In genomic region chrX:119981286-119982070, GRCh38 we compare ENCODE assay signal across 9 cellular contexts. TPM values are rescaled to one million over a fixed set of nuclear protein-coding genes. Genes with fewer than 3 reads are reported as not detected.
DNase-seq lines count a peak whose midpoint lies in the region; ATAC-seq and TF ChIP-seq lines count a peak whose summit lies in the region.
"Had no signal": no experiment of that assay in that cellular context is flagged by ENCODE, and none has a peak within 500 bp of the region (broad histone marks: within the 10 kb centered on the region; RNA-seq: fewer than 3 reads in every experiment).

No MANE protein-coding gene starts in this region.

- no peaks in the 10 kb centered on the region for H3K9me3 ChIP-seq in liver (ENCODE audit: control insufficient read depth in 4 of 4, low read length in 3 of 4)

- no peaks in the 10 kb centered on the region for H3K4me1 Mint-ChIP-seq in activated CD4-positive, alpha-beta T cell treated with anti-CD3 and anti-CD28 coated beads, Interleukin-2, amount 10 ng/mL, durations not matched to agents 7 days and 5 days
- H3K4me1 Mint-ChIP-seq in WTC11: peaks cover 2% of the 10 kb centered on the region
- H3K4me1 Mint-ChIP-seq: activated naive CD8-positive, alpha-beta T cell treated with anti-CD3 and anti-CD28 coated beads, Interleukin-2, amount 10 ng/mL, durations not matched to agents 7 days and 5 days had no signal

- H3K36me3 Mint-ChIP-seq in activated CD4-positive, alpha-beta T cell treated with anti-CD3 and anti-CD28 coated beads, Interleukin-2, amount 10 ng/mL, durations not matched to agents 7 days and 5 days (ENCODE audit: low read depth): no peaks in the 10 kb centered on the region
- no peaks in the 10 kb centered on the region for H3K36me3 Mint-ChIP-seq in WTC11
- H3K36me3 Mint-ChIP-seq: activated naive CD8-positive, alpha-beta T cell treated with anti-CD3 and anti-CD28 coated beads, Interleukin-2, amount 10 ng/mL, durations not matched to agents 7 days and 5 days had no signal

- peak; percentile 16 for DNase-seq in activated CD4-positive, alpha-beta T cell treated with anti-CD3 and anti-CD28 coated beads, Interleukin-2, amount 10 ng/mL, durations not matched to agents 7 days and 5 days
- no peak for DNase-seq in activated CD4-positive, alpha-beta T cell treated with anti-CD3 and anti-CD28 coated beads for 4 hours
- DNase-seq in M059J (ENCODE audit: low read depth) (peak; percentile 49), WTC11 (ENCODE audit: low spot score) (peak; percentile 36), T1000 (lab: John Stamatoyannopoulos, UW) (no peak), cardiac septum (ENCODE audit: low spot score) (no peak)
- DNase-seq: activated naive CD8-positive, alpha-beta T cell treated with anti-CD3 and anti-CD28 coated beads, Interleukin-2, amount 10 ng/mL, durations not matched to agents 7 days and 5 days had no signal

- H3K4me3 ChIP-seq in liver (ENCODE audit: low read depth in 1 of 3, low read length in 3 of 3): no peak overlapping the region

- H3K27me3 Mint-ChIP-seq in activated CD4-positive, alpha-beta T cell treated with anti-CD3 and anti-CD28 coated beads, Interleukin-2, amount 10 ng/mL, durations not matched to agents 7 days and 5 days: peaks cover 14% of the 10 kb centered on the region
- H3K27me3 Mint-ChIP-seq in WTC11 (ENCODE audit: low read depth): peaks cover 72% of the 10 kb centered on the region

- no peak overlapping the region for H3K27ac ChIP-seq in liver (ENCODE audit: low read depth in 1 of 2, low read length in 2 of 2)

- no peak overlapping the region for H3K9ac ChIP-seq in liver (ENCODE audit: low read depth in 1 of 2, low read length in 2 of 2)

- peak; percentile 35 to 72 for TF ChIP-seq RAD21 in liver (IDR thresholded peaks at IDR 0.05)

- CTCF ChIA-PET in activated CD4-positive, alpha-beta T cell treated with anti-CD3 and anti-CD28 coated beads, Interleukin-2, amount 10 ng/mL, durations not matched to agents 7 days and 5 days (lab: Charles Lee): interaction anchor here (0.6 to 0.7 kb wide), 2 partner anchors 29 to 473 kb away, joined by 3 read pairs; no protein-coding TSS in a partner anchor
- CTCF ChIA-PET in WTC11 (lab: Charles Lee): interaction anchor here (0.8 to 1.4 kb wide), 6 partner anchors 9 to 327 kb away, joined by 3 to 8 read pairs (median 4); no protein-coding TSS in a partner anchor

- no peaks in the 10 kb centered on the region for H3K4me1 ChIP-seq in liver (ENCODE audit: control insufficient read depth in 4 of 4, insufficient read depth in 4 of 4, low read length in 3 of 4)

- no peaks in the 10 kb centered on the region for H3K9me3 Mint-ChIP-seq in activated CD4-positive, alpha-beta T cell treated with anti-CD3 and anti-CD28 coated beads, Interleukin-2, amount 10 ng/mL, durations not matched to agents 7 days and 5 days
- no peaks in the 10 kb centered on the region for H3K9me3 Mint-ChIP-seq in WTC11
- H3K9me3 Mint-ChIP-seq: activated naive CD8-positive, alpha-beta T cell treated with anti-CD3 and anti-CD28 coated beads, Interleukin-2, amount 10 ng/mL, durations not matched to agents 7 days and 5 days had no signal

- POLR2A ChIA-PET in activated CD4-positive, alpha-beta T cell treated with anti-CD3 and anti-CD28 coated beads, Interleukin-2, amount 10 ng/mL, durations not matched to agents 7 days and 5 days (lab: Charles Lee): no interaction called here
- POLR2A ChIA-PET in WTC11 (lab: Charles Lee): no interaction called here

- 54% methylated on average over 15 of the region's 15 CpGs for WGBS in liver

- ATAC-seq in WTC11 (peak; percentile 76), HG03442 (IDR thresholded peaks at IDR 0.05; ENCODE audit: unreplicated experiment) (no peak)

- no peaks in the 10 kb centered on the region for H3K27me3 ChIP-seq in liver (ENCODE audit: control insufficient read depth in 4 of 4, insufficient read depth in 4 of 4, low read length in 3 of 4)

- H3K27ac Mint-ChIP-seq in activated CD4-positive, alpha-beta T cell treated with anti-CD3 and anti-CD28 coated beads, Interleukin-2, amount 10 ng/mL, durations not matched to agents 7 days and 5 days: no peak overlapping the region
- H3K27ac Mint-ChIP-seq in WTC11: no peak overlapping the region
- H3K27ac Mint-ChIP-seq: activated naive CD8-positive, alpha-beta T cell treated with anti-CD3 and anti-CD28 coated beads, Interleukin-2, amount 10 ng/mL, durations not matched to agents 7 days and 5 days had no signal

- intact Hi-C loops in cardiac septum (cut with DNase I): no loop called here

- no peaks in the 10 kb centered on the region for H3K36me3 ChIP-seq in liver (ENCODE audit: control insufficient read depth in 4 of 4, insufficient read depth in 3 of 4, low read depth in 1 of 4, low read length in 3 of 4)

- no peak; the same call in 1 of the 2 replicates for TF ChIP-seq CTCF in WTC11 (IDR thresholded peaks at IDR 0.05)
- TF ChIP-seq CTCF in liver (IDR thresholded peaks at IDR 0.05; ENCODE audit: low read depth, low read length, missing input control): peak; percentile 21

- no peak overlapping the region for H3K4me3 Mint-ChIP-seq in activated CD4-positive, alpha-beta T cell treated with anti-CD3 and anti-CD28 coated beads, Interleukin-2, amount 10 ng/mL, durations not matched to agents 7 days and 5 days
- no peak overlapping the region for H3K4me3 Mint-ChIP-seq in WTC11
- H3K4me3 Mint-ChIP-seq: activated naive CD8-positive, alpha-beta T cell treated with anti-CD3 and anti-CD28 coated beads, Interleukin-2, amount 10 ng/mL, durations not matched to agents 7 days and 5 days had no signal

TF ChIP-seq in WTC11, 78 proteins besides CTCF, POLR2A, EP300 and RAD21 (continues in another document):
- no peak for TF ChIP-seq IRF2 (CRISPR knock-in tag; IDR thresholded peaks at IDR 0.05; ENCODE audit: borderline replicate concordance, low read depth)
- TF ChIP-seq TP53 (CRISPR knock-in tag; IDR thresholded peaks at IDR 0.05): no peak
- no peak for TF ChIP-seq GTF2I (CRISPR knock-in tag; conservative IDR thresholded peaks at IDR 0.05)
- TF ChIP-seq E2F4 (CRISPR knock-in tag; IDR thresholded peaks at IDR 0.05; ENCODE audit: borderline replicate concordance, low read depth): no peak
- no peak for TF ChIP-seq FOXP1 (CRISPR knock-in tag; IDR thresholded peaks at IDR 0.05; ENCODE audit: borderline replicate concordance)
- no peak for TF ChIP-seq SMAD4 (CRISPR knock-in tag; IDR thresholded peaks at IDR 0.05)
- no peak for TF ChIP-seq E2F1 (CRISPR knock-in tag; IDR thresholded peaks at IDR 0.05)

TF ChIP-seq in liver, 16 proteins besides CTCF, POLR2A, EP300 and RAD21:
- TF ChIP-seq FOXA1 (IDR thresholded peaks at IDR 0.05) (no peak), RXRA (IDR thresholded peaks at IDR 0.05) (no peak), ATF3 (IDR thresholded peaks at IDR 0.05) (no peak), TAF1 (conservative IDR thresholded peaks at IDR 0.05) (no peak)

RNA-seq across cellular contexts. Expression of gene NKAP, which starts 37.9 kb away (rescaled TPM):
- total RNA-seq in activated CD4-positive, alpha-beta T cell treated with anti-CD3 and anti-CD28 coated beads, Interleukin-2, amount 10 ng/mL, durations not matched to agents 7 days and 5 days: 1 to 10 TPM; 7.3 to 8.4 TPM
- total RNA-seq in M059J (2014; rRNA removed; shearing (Covaris generic)): 3.3 and 8.9 TPM in 2 replicates
- total RNA-seq in WTC11 (2021) (6.4 to 6.9 TPM (median 6.7 TPM) in 3 replicates), liver (1 to 10 TPM; 2.9 to 3.3 TPM), cardiac septum (4.8 TPM)
- 1 to 10 TPM; 2.4 TPM for polyA plus RNA-seq in liver

Comparison
In these comparisons a context has a peak if more than half of its experiments do, and no peak if none do; other contexts are left out.
1. DNase-seq: peak in activated CD4-positive, alpha-beta T cell treated with anti-CD3 and anti-CD28 coated beads, Interleukin-2, amount 10 ng/mL, durations not matched to agents 7 days and 5 days (single experiment), M059J (single experiment) and WTC11 (single experiment); none in activated CD4-positive, alpha-beta T cell treated with anti-CD3 and anti-CD28 coated beads for 4 hours (0 of 2), T1000 (single experiment) and cardiac septum (single experiment).